17 cellular contexts compared by ENCODE assay signal in the genomic region with DNA sequence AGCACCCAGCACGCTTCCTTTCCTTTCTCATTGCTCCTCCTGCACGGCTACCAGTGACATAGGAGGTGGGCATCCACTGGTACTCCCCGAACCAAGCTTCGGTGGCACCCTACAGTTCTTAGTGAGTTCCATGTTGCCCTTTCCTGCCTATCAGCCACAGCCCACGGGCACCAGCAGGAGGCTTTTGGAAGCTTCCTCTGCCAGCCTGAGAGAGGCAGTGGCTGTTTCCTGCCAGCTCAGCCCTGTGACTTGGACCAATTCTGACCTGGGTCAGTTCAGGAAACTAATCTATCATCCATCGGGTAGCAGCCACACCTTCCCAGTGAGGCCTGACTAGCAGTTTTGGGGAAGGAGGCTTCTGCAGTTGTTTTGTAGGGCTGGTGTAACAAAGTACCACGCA.
"Had no signal": no experiment of that assay in that cellular context is flagged by ENCODE, and none has a peak within 500 bp of the region (broad histone marks: within the 10 kb centered on the region; RNA-seq: fewer than 3 reads in every experiment).

No MANE protein-coding gene starts in this region.

- H3K27me3 ChIP-seq: thyroid gland had no signal

- H3K27ac ChIP-seq: dorsolateral prefrontal cortex, epithelial cell of prostate, lower lobe of right lung, thyroid gland had no signal

- DNase-seq: activated CD4-positive, alpha-beta T cell treated with anti-CD3 and anti-CD28 coated beads for 36 hours; activated CD4-positive, alpha-beta T cell treated with anti-CD3 and anti-CD28 coated beads, Interleukin-2, amount 50 U/mL, for 48 hours; activated T-cell treated with anti-CD3 and anti-CD28 coated beads for 4 hours; dorsolateral prefrontal cortex; foreskin melanocyte; glutamatergic neuron; hippocampal formation; left colon; lower lobe of right lung; midbrain; nucleus accumbens; retina; stimulated activated CD4-positive, alpha-beta T cell treated with anti-CD3 and anti-CD28 coated beads, Interleukin-2, amount 100 ng/mL, for 24 hours; stimulated activated naive CD4-positive, alpha-beta T cell treated with Interleukin-2 at 50 U/mL for 16 hours; thyroid gland had no signal

- H3K9me3 ChIP-seq: lower lobe of right lung, thyroid gland had no signal

- ATAC-seq: activated CD4-positive, alpha-beta T cell treated with anti-CD3 and anti-CD28 coated beads for 36 hours; left colon; WTC11 had no signal

- H3K4me1 ChIP-seq: thyroid gland had no signal

- H3K4me3 ChIP-seq: dorsolateral prefrontal cortex, lower lobe of right lung, thyroid gland had no signal

- H3K36me3 ChIP-seq: lower lobe of right lung, thyroid gland had no signal
